Comparison of ENCODE assay signal across 9 cellular contexts in genomic region chr17:47615766-47616424, GRCh38. TPM values are rescaled to one million over a fixed set of nuclear protein-coding genes. Genes with fewer than 3 reads are reported as not detected.
A peak's percentile ranks its signal among the peaks of the same experiment; 100 is the strongest.
DNase-seq lines count a peak whose midpoint lies in the region; ATAC-seq and TF ChIP-seq lines count a peak whose summit lies in the region.
"Had no signal": no experiment of that assay in that cellular context is flagged by ENCODE, and none has a peak within 500 bp of the region (broad histone marks: within the 10 kb centered on the region; RNA-seq: fewer than 3 reads in every experiment).

No MANE protein-coding gene starts in this region.

- no peak overlapping the region for H2BK15ac ChIP-seq in mesendoderm (replicated peaks; ENCODE audit: low read depth)

- H3K9me3 Mint-ChIP-seq in Caco-2 (ENCODE audit: unreplicated experiment) = no peaks in the 10 kb centered on the region
- no peaks in the 10 kb centered on the region for H3K9me3 Mint-ChIP-seq in T-helper 2 cell treated with Interferon-gamma antibody and Interleukin-4, amounts not matched to agents 5 μg/mL and 100 μg/mL, for 36 hours

- H3K4me1 ChIP-seq in Caco-2 = peaks cover 13% of the 10 kb centered on the region
- H3K4me1 ChIP-seq in PC-3 (ENCODE audit: insufficient read depth, low read length) = peaks cover 28% of the 10 kb centered on the region
- H3K4me1 ChIP-seq in mesendoderm (ENCODE audit: control insufficient read depth, low read depth, low read length) = no peaks in the 10 kb centered on the region
- H3K4me1 ChIP-seq: SJCRH30 had no signal

- H2BK5ac ChIP-seq in mesendoderm (ENCODE audit: low read length) = no peak overlapping the region

- H3K4me1 Mint-ChIP-seq in Caco-2 (ENCODE audit: low read depth, unreplicated experiment) = peaks cover 16% of the 10 kb centered on the region
- peaks cover 9% of the 10 kb centered on the region for H3K4me1 Mint-ChIP-seq in T-helper 2 cell treated with Interferon-gamma antibody and Interleukin-4, amounts not matched to agents 5 μg/mL and 100 μg/mL, for 36 hours (ENCODE audit: low read depth)

- H3K36me3 ChIP-seq in Caco-2 (ENCODE audit: control insufficient read depth, insufficient read depth, low read length) = no peaks in the 10 kb centered on the region
- peaks cover 53% of the 10 kb centered on the region for H3K36me3 ChIP-seq in PC-3 (ENCODE audit: low read depth, low read length)
- H3K36me3 ChIP-seq in mesendoderm (ENCODE audit: control insufficient read depth, insufficient read depth, low read length) = no peaks in the 10 kb centered on the region

- H3K27ac ChIP-seq in PC-3 (ENCODE audit: low read length) = no peak overlapping the region
- H3K27ac ChIP-seq in mesendoderm (ENCODE audit: low read depth, low read length) = no peak overlapping the region
- H3K27ac ChIP-seq: SJCRH30 had no signal

- intact Hi-C loops in Caco-2 (cut with micrococcal nuclease; ENCODE audit: unreplicated experiment) (loop anchor here (10.0 kb wide), 1 partner anchor 121 kb away; no protein-coding TSS in a partner anchor), PC-3 (cut with micrococcal nuclease) (loop anchor here (1.0 kb wide), 1 partner anchor 116 kb away; no protein-coding TSS in a partner anchor)

- POLR2A ChIA-PET in Caco-2 (lab: Charles Lee) (interaction anchor here (0.6 kb wide), 1 partner anchor 34 kb away, joined by 3 read pairs; the partner anchor contains the start of gene KPNB1), PC-3 (lab: Charles Lee; ENCODE audit: unreplicated experiment) (interaction anchor here (0.5 kb wide), 1 partner anchor 112 kb away, joined by 4 read pairs; no protein-coding TSS in a partner anchor)

- H3K79me1 ChIP-seq in mesendoderm (ENCODE audit: low read length) = no peaks in the 10 kb centered on the region

- H3K4me2 ChIP-seq in PC-3 (ENCODE audit: low read length) (no peak overlapping the region), mesendoderm (ENCODE audit: low read length) (no peak overlapping the region)

- H3K27me3 ChIP-seq in Caco-2 (replicated peaks; ENCODE audit: control insufficient read depth, insufficient read depth, low read length) = no peaks in the 10 kb centered on the region
- no peaks in the 10 kb centered on the region for H3K27me3 ChIP-seq in PC-3 (ENCODE audit: low read length)
- no peaks in the 10 kb centered on the region for H3K27me3 ChIP-seq in mesendoderm (ENCODE audit: insufficient read depth, low read length, poor library complexity)
- H3K27me3 ChIP-seq: SJCRH30 had no signal

- H3K4ac ChIP-seq in mesendoderm (ENCODE audit: low read depth, low read length) = no peak overlapping the region

- H3F3A ChIP-seq in PC-3 (ENCODE audit: low read length, unreplicated experiment) = peaks cover 12% of the 10 kb centered on the region

- no peak overlapping the region for H3K18ac ChIP-seq in mesendoderm (ENCODE audit: low read length)

- H3K9me2 ChIP-seq in PC-3 (replicated peaks; ENCODE audit: low read length) = no peaks in the 10 kb centered on the region

- no peak overlapping the region for H2BK120ac ChIP-seq in mesendoderm (ENCODE audit: low read depth, low read length)

- H3K4me3 Mint-ChIP-seq in Caco-2 (ENCODE audit: unreplicated experiment) = no peak overlapping the region
- no peak overlapping the region for H3K4me3 Mint-ChIP-seq in T-helper 2 cell treated with Interferon-gamma antibody and Interleukin-4, amounts not matched to agents 5 μg/mL and 100 μg/mL, for 36 hours

- no peak overlapping the region for H3K56ac ChIP-seq in mesendoderm (ENCODE audit: low read length)

- H3K27me3 Mint-ChIP-seq in Caco-2 (ENCODE audit: insufficient read depth, unreplicated experiment) = no peaks in the 10 kb centered on the region
- H3K27me3 Mint-ChIP-seq in T-helper 2 cell treated with Interferon-gamma antibody and Interleukin-4, amounts not matched to agents 5 μg/mL and 100 μg/mL, for 36 hours (ENCODE audit: low read depth) = no peaks in the 10 kb centered on the region

- no CpG with 5 or more reads among the region's 8 CpGs for whole genome bisulfite sequencing in mesendoderm (ENCODE audit: extremely low coverage, insufficient coverage, low lambda C conversion rate)

- ATAC-seq in PC-3 (peak; percentile 34), HG02588 (IDR thresholded peaks at IDR 0.05; ENCODE audit: unreplicated experiment) (no peak), HG03196 (IDR thresholded peaks at IDR 0.05; ENCODE audit: unreplicated experiment) (no peak)

- no peak overlapping the region for H3K9ac ChIP-seq in PC-3 (ENCODE audit: low read length)
- H3K9ac ChIP-seq in mesendoderm (ENCODE audit: low read length) = no peak overlapping the region

- TF ChIP-seq CTCF in Caco-2 (IDR thresholded peaks at IDR 0.05; ENCODE audit: insufficient read depth in 1 of 2, low read depth in 1 of 2, low read length in 1 of 2, severe bottlenecking in 1 of 2, unreplicated experiment in 1 of 2) = peak; percentile 79 to 97
- peak; percentile 58 for TF ChIP-seq CTCF in HFF-Myc (IDR thresholded peaks at IDR 0.05; ENCODE audit: low read depth, low read length, missing control alignments)
- peak; percentile 97 for TF ChIP-seq CTCF in PC-3 (conservative IDR thresholded peaks at IDR 0.05; ENCODE audit: low read depth, low read length)

- H3K23ac ChIP-seq in mesendoderm (ENCODE audit: low read length) = no peak overlapping the region

- H4K5ac ChIP-seq in mesendoderm (ENCODE audit: low read length) = no peak overlapping the region

- H3K27ac Mint-ChIP-seq in Caco-2 (ENCODE audit: unreplicated experiment) = no peak overlapping the region
- no peak overlapping the region for H3K27ac Mint-ChIP-seq in T-helper 2 cell treated with Interferon-gamma antibody and Interleukin-4, amounts not matched to agents 5 μg/mL and 100 μg/mL, for 36 hours

- H2AK5ac ChIP-seq in mesendoderm (ENCODE audit: low read length) = no peak overlapping the region

- H3K36me3 Mint-ChIP-seq in Caco-2 (ENCODE audit: insufficient read depth, unreplicated experiment) = peaks cover 66% of the 10 kb centered on the region
- peaks cover 30% of the 10 kb centered on the region for H3K36me3 Mint-ChIP-seq in T-helper 2 cell treated with Interferon-gamma antibody and Interleukin-4, amounts not matched to agents 5 μg/mL and 100 μg/mL, for 36 hours (ENCODE audit: low read depth)

- no peaks in the 10 kb centered on the region for H3K79me2 ChIP-seq in PC-3 (ENCODE audit: low read length)
- no peaks in the 10 kb centered on the region for H3K79me2 ChIP-seq in mesendoderm (ENCODE audit: control insufficient read depth, insufficient read depth, low read length)

- DNase-seq in Caco-2 (peak in 1 of 2 experiments; percentile 70), HFF-Myc (ENCODE audit: extremely low read depth, low read depth) (no peak), PC-3 (peak; percentile 92), dermis microvascular lymphatic vessel endothelial cell (ENCODE audit: low read depth in 2 of 2) (peak; percentile 42 to 59), mesendoderm (peak; percentile 49)
- DNase-seq in T-helper 2 cell treated with Interferon-gamma antibody and Interleukin-4, amounts not matched to agents 5 μg/mL and 100 μg/mL, for 36 hours (ENCODE audit: low spot score) = no peak

- H3K9me3 ChIP-seq in Caco-2 = no peaks in the 10 kb centered on the region
- H3K9me3 ChIP-seq in PC-3 (ENCODE audit: low read length) = no peaks in the 10 kb centered on the region
- H3K9me3 ChIP-seq: SJCRH30 had no signal

- H4K20me1 ChIP-seq in PC-3 (ENCODE audit: low read length) = no peaks in the 10 kb centered on the region

- no peak overlapping the region for H2AFZ ChIP-seq in PC-3 (ENCODE audit: low read length)

- CTCF ChIA-PET in Caco-2 (lab: Charles Lee) = interaction anchor here (0.5 to 1.6 kb wide), 11 partner anchors 8 to 116 kb away, joined by 3 to 16 read pairs (median 5); partner anchors contain the start of gene KPNB1
- CTCF ChIA-PET in PC-3 (lab: Charles Lee) = interaction anchor here (0.5 to 0.8 kb wide), 6 partner anchors 9 to 292 kb away, joined by 3 to 6 read pairs (median 4); partner anchors contain the start of gene EFCAB13

- BruUV-seq in Caco-2 (replicated peaks; lab: Mats Ljungman, UMichigan) (no TSS peak), PC-3 (replicated peaks; lab: Mats Ljungman, UMichigan) (no TSS peak)

- H3K4me3 ChIP-seq in Caco-2 (ENCODE audit: low read depth, low read length) (no peak overlapping the region), HFF-Myc (replicated peaks; ENCODE audit: low read depth, low read length) (no peak overlapping the region), PC-3 (ENCODE audit: low read length) (no peak overlapping the region), mesendoderm (ENCODE audit: low read length) (no peak overlapping the region)
- H3K4me3 ChIP-seq: SJCRH30 had no signal

- no peak overlapping the region for H4K8ac ChIP-seq in mesendoderm (ENCODE audit: low read depth, low read length)

RNA-seq across cellular contexts. Expression of gene KPNB1, which starts 33.8 kb away (rescaled TPM):
- total RNA-seq in Caco-2 (2022) = 967 and 1,072 TPM in 2 replicates
- total RNA-seq in PC-3 (2014; rRNA removed) = 390 and 437 TPM in 2 replicates
- total RNA-seq in dermis microvascular lymphatic vessel endothelial cell = 285 and 367 TPM in 2 replicates
- 345 TPM for polyA plus RNA-seq in mesendoderm (2013, experiment 1 of 2)
- 347 TPM for polyA plus RNA-seq in mesendoderm (2013, experiment 2 of 2)

Comparison
In these comparisons a context has a peak if more than half of its experiments do, and no peak if none do; other contexts are left out.
1. DNase-seq: peak in PC-3 (single experiment), dermis microvascular lymphatic vessel endothelial cell (2 of 2) and mesendoderm (single experiment); none in HFF-Myc (single experiment) and T-helper 2 cell treated with Interferon-gamma antibody and Interleukin-4, amounts not matched to agents 5 μg/mL and 100 μg/mL, for 36 hours (single experiment).
2. Peak in every context shown above with its lines, with median percentiles within 50 percentile points of each other: CTCF ChIP-seq.